ENCODE assay signal across 24 cellular contexts in genomic region chr1:154575951-154576566, GRCh38. TPM values are rescaled to one million over a fixed set of nuclear protein-coding genes. Genes with fewer than 3 reads are reported as not detected.
DNase-seq lines count a peak whose midpoint lies in the region; ATAC-seq, FAIRE-seq and TF ChIP-seq lines count a peak whose summit lies in the region.
"Had no signal": no experiment of that assay in that cellular context is flagged by ENCODE, and none has a peak within 500 bp of the region (broad histone marks: within the 10 kb centered on the region; RNA-seq: fewer than 3 reads in every experiment).

No MANE protein-coding gene starts in this region.

- no peak overlapping the region for H3K4me2 ChIP-seq in astrocyte (ENCODE audit: low read length)
- H3K4me2 ChIP-seq in hepatocyte = no peak overlapping the region
- H3K4me2 ChIP-seq: GM23338 had no signal

- no peak overlapping the region for H3K4me3 ChIP-seq in astrocyte (ENCODE audit: insufficient read depth, low read depth, low read length)
- no peak overlapping the region for H3K4me3 ChIP-seq in hepatocyte
- H3K4me3 ChIP-seq: GM23338, Peyer's patch had no signal

- H4K20me1 ChIP-seq in astrocyte (ENCODE audit: insufficient read depth, low read length) (peaks cover 36% of the 10 kb centered on the region), hepatocyte (ENCODE audit: insufficient read depth, poor library complexity, severe bottlenecking) (no peaks in the 10 kb centered on the region)

- H3K36me3 Mint-ChIP-seq in astrocyte (ENCODE audit: low read depth, unreplicated experiment) (peaks cover 34% of the 10 kb centered on the region), neural crest cell (ENCODE audit: low read depth) (peaks cover 13% of the 10 kb centered on the region)

- H3K27me3 ChIP-seq in astrocyte (ENCODE audit: insufficient read depth, low read length) = peaks cover 3% of the 10 kb centered on the region
- H3K27me3 ChIP-seq in hepatocyte = no peaks in the 10 kb centered on the region
- H3K27me3 ChIP-seq: Peyer's patch had no signal

- H3K79me2 ChIP-seq in astrocyte (ENCODE audit: insufficient read depth, low read length) = no peaks in the 10 kb centered on the region
- no peaks in the 10 kb centered on the region for H3K79me2 ChIP-seq in hepatocyte

- peak overlapping the region; percentile 72 for H3K27ac Mint-ChIP-seq in astrocyte (ENCODE audit: unreplicated experiment)
- H3K27ac Mint-ChIP-seq in neural crest cell (ENCODE audit: unreplicated experiment) = no peak overlapping the region
- H3K27ac Mint-ChIP-seq: GM23338, nephron had no signal

- H3K27ac ChIP-seq in astrocyte (ENCODE audit: low read depth, low read length) = no peak overlapping the region
- no peak overlapping the region for H3K27ac ChIP-seq in hepatocyte
- H3K27ac ChIP-seq: Peyer's patch had no signal

- H3K9ac ChIP-seq in astrocyte (ENCODE audit: low read length) = no peak overlapping the region

- H3K36me3 ChIP-seq in astrocyte (ENCODE audit: insufficient read depth, low read length) (peaks cover 25% of the 10 kb centered on the region), hepatocyte (replicated peaks; ENCODE audit: insufficient read depth, low read depth) (no peaks in the 10 kb centered on the region)

- no peak for FAIRE-seq in astrocyte (lab: Jason Lieb, UNC)

- peak; percentile 13 for DNase-seq in NCI-H1694 (lab: John Stamatoyannopoulos, UW)
- DNase-seq in NCI-H1694 treated with DMSO at 0.1 percent for 48 hours (lab: John Stamatoyannopoulos, UW) = no peak
- no peak for DNase-seq in astrocyte (ENCODE audit: low read depth)
- no peak for DNase-seq in neural crest cell (ENCODE audit: low read depth, low spot score)
- DNase-seq in activated CD4-positive, CD25-positive, alpha-beta regulatory T cell treated with anti-CD3 and anti-CD28 coated beads, Interleukin-2, amount 50 U/mL, for 72 hours = no peak
- no peak for DNase-seq in hepatocyte (ENCODE audit: low spot score)
- DNase-seq: activated naive CD4-positive, alpha-beta T cell; activated T-cell treated with anti-CD3 and anti-CD28 coated beads, Interleukin-2, amount 50 U/mL, for 1 hour; EL; erythroblast; foreskin melanocyte; hippocampal formation; left ventricle myocardium superior; midbrain; NCI-H524; NK-92 treated with Interleukin-12 subunit alpha and Interleukin-12 subunit beta, amount 100 ng/mL, for 24 hours; Peyer's patch; stimulated activated naive CD4-positive, alpha-beta T cell had no signal

- H3K9me3 ChIP-seq in astrocyte (ENCODE audit: insufficient read depth, low read depth, low read length) = no peaks in the 10 kb centered on the region
- no peaks in the 10 kb centered on the region for H3K9me3 ChIP-seq in hepatocyte (ENCODE audit: low read depth)
- H3K9me3 ChIP-seq: Peyer's patch had no signal

- H3K9me3 Mint-ChIP-seq in astrocyte (ENCODE audit: unreplicated experiment) = no peaks in the 10 kb centered on the region
- no peaks in the 10 kb centered on the region for H3K9me3 Mint-ChIP-seq in neural crest cell
- H3K9me3 Mint-ChIP-seq: GM23338, nephron had no signal

- TF ChIP-seq CTCF in astrocyte (IDR thresholded peaks at IDR 0.05; ENCODE audit: insufficient read depth, low read depth, low read length) = no peak
- TF ChIP-seq CTCF in neural crest cell (conservative IDR thresholded peaks at IDR 0.05) = no peak
- TF ChIP-seq CTCF in hepatocyte (IDR thresholded peaks at IDR 0.05; ENCODE audit: poor library complexity) = no peak

- H2AFZ ChIP-seq in astrocyte (ENCODE audit: low read depth, low read length) (no peak overlapping the region), hepatocyte (no peak overlapping the region)
- H2AFZ ChIP-seq: GM23338 had no signal

- H3K27me3 Mint-ChIP-seq in astrocyte (ENCODE audit: low read depth, unreplicated experiment) = peaks cover 6% of the 10 kb centered on the region
- H3K27me3 Mint-ChIP-seq in neural crest cell (ENCODE audit: low read depth) = no peaks in the 10 kb centered on the region

- peak; percentile 11 for TF ChIP-seq POLR2A in GM18505 (IDR thresholded peaks at IDR 0.05; ENCODE audit: borderline replicate concordance, extremely low read depth, insufficient read depth, insufficient read length)

- H3K9me2 ChIP-seq in hepatocyte (replicated peaks; ENCODE audit: insufficient read depth) = no peaks in the 10 kb centered on the region

- H3K4me3 Mint-ChIP-seq in astrocyte (ENCODE audit: unreplicated experiment) = no peak overlapping the region
- H3K4me3 Mint-ChIP-seq in neural crest cell = peak overlapping the region; percentile 50
- H3K4me3 Mint-ChIP-seq: GM23338, nephron had no signal

- no peaks in the 10 kb centered on the region for H3K4me1 ChIP-seq in astrocyte (ENCODE audit: insufficient read depth, low read length)
- no peaks in the 10 kb centered on the region for H3K4me1 ChIP-seq in hepatocyte (ENCODE audit: insufficient read depth)

- ATAC-seq in GM18505 (IDR thresholded peaks at IDR 0.05; ENCODE audit: unreplicated experiment) = no peak
- no peak for ATAC-seq in HG02623 (IDR thresholded peaks at IDR 0.05; ENCODE audit: unreplicated experiment)
- ATAC-seq: GM23338, left ventricle myocardium superior had no signal

- H3K4me1 Mint-ChIP-seq in astrocyte (ENCODE audit: low read depth, unreplicated experiment) (peaks cover 10% of the 10 kb centered on the region), neural crest cell (peaks cover 18% of the 10 kb centered on the region)

- 95% methylated on average over 8 of the region's 8 CpGs for WGBS in hepatocyte (ENCODE audit: low lambda C conversion rate, missing lambda C conversion rate)

RNA-seq across cellular contexts. Expression of gene CHRNB2, which starts 8.5 kb away (rescaled TPM):
- 0.20 and 0.24 TPM in 2 replicates for total RNA-seq in astrocyte
- total RNA-seq in neural crest cell = 8.7 and 10.6 TPM in 2 replicates
- total RNA-seq in hepatocyte = 0.08 and 0.70 TPM in 2 replicates
- polyA plus RNA-seq in hepatocyte = 0.33 TPM in 1 of 2 replicates, not detected in the other
- total RNA-seq: aorta; left ventricle myocardium superior; T-helper 1 cell treated with Interleukin-12 subunit alpha and Interleukin-12 subunit beta and Interleukin-4 antibody, amounts not matched to agents 30 ng/mL and 1 ng/mL, for 36 hours had no signal

RNA-seq across cellular contexts. Expression of gene UBE2Q1, which starts 17.6 kb away (rescaled TPM):
- 85.3 and 85.4 TPM in 2 replicates for total RNA-seq in astrocyte
- 89.9 and 94.3 TPM in 2 replicates for total RNA-seq in neural crest cell
- 46.9 and 50.3 TPM in 2 replicates for total RNA-seq in hepatocyte
- polyA plus RNA-seq in hepatocyte = 58.6 and 60.3 TPM in 2 replicates

RNA-seq across cellular contexts. Expression of gene ADAR, which starts 31.9 kb away (rescaled TPM):
- total RNA-seq in astrocyte = 275 and 278 TPM in 2 replicates
- 148 and 165 TPM in 2 replicates for total RNA-seq in neural crest cell
- total RNA-seq in hepatocyte = 103 and 104 TPM in 2 replicates
- 57.4 and 65.8 TPM in 2 replicates for polyA plus RNA-seq in hepatocyte
